Comparison of ENCODE assay signal across 17 cellular contexts in the genomic region with DNA sequence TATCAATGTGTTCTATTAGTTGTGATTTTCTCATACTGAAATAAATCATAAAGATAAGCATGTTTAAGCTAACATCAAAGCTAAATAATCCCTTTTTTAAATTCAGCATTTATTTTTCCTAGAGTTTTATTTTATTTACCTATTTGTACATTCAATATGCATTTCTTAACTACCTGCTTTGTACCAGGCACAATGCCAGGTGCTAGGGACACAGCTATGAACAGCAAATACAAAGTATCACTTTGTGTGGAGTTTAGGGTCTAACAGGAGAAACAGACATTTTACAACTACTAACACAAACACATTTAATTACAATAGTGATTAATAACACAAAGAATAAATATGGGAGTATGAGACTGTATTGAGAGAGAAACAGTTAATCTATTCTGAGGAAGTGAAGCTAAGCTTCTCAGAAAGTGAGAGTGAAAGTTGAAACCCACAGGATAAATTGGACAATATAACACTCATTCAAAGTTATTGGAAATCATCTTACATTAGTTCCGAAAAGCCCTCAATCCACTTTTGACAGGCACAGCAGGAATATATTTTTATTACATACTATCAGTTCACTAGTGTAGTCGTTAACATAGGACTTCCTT.
"Had no signal": no experiment of that assay in that cellular context is flagged by ENCODE, and none has a peak within 500 bp of the region (broad histone marks: within the 10 kb centered on the region; RNA-seq: fewer than 3 reads in every experiment).

No MANE protein-coding gene starts in this region.

- DNase-seq: activated CD4-positive, alpha-beta memory T cell treated with anti-CD3 and anti-CD28 coated beads for 36 hours; activated CD4-positive, CD25-positive, alpha-beta regulatory T cell treated with anti-CD3 and anti-CD28 coated beads, Interleukin-2, amount 50 U/mL, for 72 hours; activated CD8-positive, alpha-beta memory T cell treated with anti-CD3 and anti-CD28 coated beads, Interleukin-2, amount 10 ng/mL, durations not matched to agents 7 days and 5 days; activated effector memory CD4-positive, alpha-beta T cell treated with Interleukin-2 at 50 U/mL for 16 hours; activated T-cell treated with anti-CD3 and anti-CD28 coated beads, Interleukin-2, amount 50 U/mL, for 1 hour; adrenal gland; esophagus squamous epithelium; glutamatergic neuron; kidney glomerular epithelial cell; mesendoderm; posterior cingulate gyrus; retina; T-helper 9 cell; tibial artery had no signal

- H3K9me3 Mint-ChIP-seq: activated CD4-positive, alpha-beta memory T cell treated with anti-CD3 and anti-CD28 coated beads for 36 hours; activated naive CD4-positive, alpha-beta T cell treated with anti-CD3 and anti-CD28 coated beads, Interleukin-2, amount 50 U/mL, for 24 hours; natural killer cell treated with Interleukin-12 subunit alpha and Interleukin-12 subunit beta and Interleukin-15 and Interleukin-18, amount 100 ng/mL, for 72 hours; stimulated activated memory B cell treated with anti-CD40 and anti-IgM and Interleukin-4, amounts not matched to agents 10 μg/mL and 1 μg/mL and 100 μg/mL, for 72 hours had no signal

- ATAC-seq: activated CD8-positive, alpha-beta memory T cell treated with anti-CD3 and anti-CD28 coated beads, Interleukin-2, amount 10 ng/mL, durations not matched to agents 7 days and 5 days; natural killer cell treated with Interleukin-12 subunit alpha and Interleukin-12 subunit beta and Interleukin-15 and Interleukin-18, amount 100 ng/mL, for 72 hours; stimulated activated memory B cell treated with anti-CD40 and anti-IgM and Interleukin-4, amounts not matched to agents 10 μg/mL and 1 μg/mL and 100 μg/mL, for 72 hours had no signal

- H3K4me3 Mint-ChIP-seq: activated CD4-positive, alpha-beta memory T cell treated with anti-CD3 and anti-CD28 coated beads for 36 hours; activated CD8-positive, alpha-beta memory T cell treated with anti-CD3 and anti-CD28 coated beads, Interleukin-2, amount 10 ng/mL, durations not matched to agents 7 days and 5 days; activated naive CD4-positive, alpha-beta T cell treated with anti-CD3 and anti-CD28 coated beads, Interleukin-2, amount 50 U/mL, for 24 hours; natural killer cell treated with Interleukin-12 subunit alpha and Interleukin-12 subunit beta and Interleukin-15 and Interleukin-18, amount 100 ng/mL, for 72 hours; stimulated activated memory B cell treated with anti-CD40 and anti-IgM and Interleukin-4, amounts not matched to agents 10 μg/mL and 1 μg/mL and 100 μg/mL, for 72 hours had no signal

- H3K4me1 Mint-ChIP-seq: activated CD8-positive, alpha-beta memory T cell treated with anti-CD3 and anti-CD28 coated beads, Interleukin-2, amount 10 ng/mL, durations not matched to agents 7 days and 5 days; activated naive CD4-positive, alpha-beta T cell treated with anti-CD3 and anti-CD28 coated beads, Interleukin-2, amount 50 U/mL, for 24 hours; stimulated activated memory B cell treated with anti-CD40 and anti-IgM and Interleukin-4, amounts not matched to agents 10 μg/mL and 1 μg/mL and 100 μg/mL, for 72 hours had no signal

- H3K27me3 Mint-ChIP-seq: activated CD4-positive, alpha-beta memory T cell treated with anti-CD3 and anti-CD28 coated beads for 36 hours; activated CD8-positive, alpha-beta memory T cell treated with anti-CD3 and anti-CD28 coated beads, Interleukin-2, amount 10 ng/mL, durations not matched to agents 7 days and 5 days; activated naive CD4-positive, alpha-beta T cell treated with anti-CD3 and anti-CD28 coated beads, Interleukin-2, amount 50 U/mL, for 24 hours; natural killer cell treated with Interleukin-12 subunit alpha and Interleukin-12 subunit beta and Interleukin-15 and Interleukin-18, amount 100 ng/mL, for 72 hours; stimulated activated memory B cell treated with anti-CD40 and anti-IgM and Interleukin-4, amounts not matched to agents 10 μg/mL and 1 μg/mL and 100 μg/mL, for 72 hours had no signal

- H3K36me3 Mint-ChIP-seq: activated CD4-positive, alpha-beta memory T cell treated with anti-CD3 and anti-CD28 coated beads for 36 hours; activated naive CD4-positive, alpha-beta T cell treated with anti-CD3 and anti-CD28 coated beads, Interleukin-2, amount 50 U/mL, for 24 hours; natural killer cell treated with Interleukin-12 subunit alpha and Interleukin-12 subunit beta and Interleukin-15 and Interleukin-18, amount 100 ng/mL, for 72 hours had no signal

- H3K27ac Mint-ChIP-seq: activated CD4-positive, alpha-beta memory T cell treated with anti-CD3 and anti-CD28 coated beads for 36 hours; activated CD8-positive, alpha-beta memory T cell treated with anti-CD3 and anti-CD28 coated beads, Interleukin-2, amount 10 ng/mL, durations not matched to agents 7 days and 5 days; activated naive CD4-positive, alpha-beta T cell treated with anti-CD3 and anti-CD28 coated beads, Interleukin-2, amount 50 U/mL, for 24 hours; natural killer cell treated with Interleukin-12 subunit alpha and Interleukin-12 subunit beta and Interleukin-15 and Interleukin-18, amount 100 ng/mL, for 72 hours; stimulated activated memory B cell treated with anti-CD40 and anti-IgM and Interleukin-4, amounts not matched to agents 10 μg/mL and 1 μg/mL and 100 μg/mL, for 72 hours had no signal
